1 cellular context compared by ENCODE assay signal in genomic region chr12:62466596-62467411, GRCh38.
A peak's percentile ranks its signal among the peaks of the same experiment; 100 is the strongest.
TF ChIP-seq lines count a peak whose summit lies in the region.

Gene MON2, plus strand, starts transcription at chr12:62466826. Its CDS starts 382 bp downstream, at chr12:62467208.

TF ChIP-seq in WTC11, 78 proteins besides CTCF, POLR2A, EP300 and RAD21 (continued from another document):
- TF ChIP-seq ZNF532 (CRISPR knock-in tag; IDR thresholded peaks at IDR 0.05; ENCODE audit: borderline replicate concordance) (no peak), ATF3 (CRISPR knock-in tag; conservative IDR thresholded peaks at IDR 0.05) (no peak), ZBTB43 (CRISPR knock-in tag; IDR thresholded peaks at IDR 0.05) (no peak), TEAD4 (CRISPR knock-in tag; IDR thresholded peaks at IDR 0.05) (no peak), FOXK1 (CRISPR knock-in tag; IDR thresholded peaks at IDR 0.05) (peak; percentile 51; the same call in 1 of the 2 replicates), PRRX2 (CRISPR knock-in tag; IDR thresholded peaks at IDR 0.05) (no peak), ZNF423 (CRISPR knock-in tag; IDR thresholded peaks at IDR 0.05) (no peak), AR (CRISPR knock-in tag; IDR thresholded peaks at IDR 0.05) (no peak), HMGA2 (CRISPR knock-in tag; IDR thresholded peaks at IDR 0.05) (no peak), TCF7 (CRISPR knock-in tag; IDR thresholded peaks at IDR 0.05; ENCODE audit: low read depth) (no peak), NFYB (CRISPR knock-in tag; conservative IDR thresholded peaks at IDR 0.05; ENCODE audit: low read depth) (no peak), JUN (CRISPR knock-in tag; IDR thresholded peaks at IDR 0.05) (no peak), RORB (CRISPR knock-in tag; IDR thresholded peaks at IDR 0.05) (no peak), SOX15 (CRISPR knock-in tag; IDR thresholded peaks at IDR 0.05) (no peak), ZNF121 (CRISPR knock-in tag; IDR thresholded peaks at IDR 0.05) (no peak), SMAD3 (CRISPR knock-in tag; IDR thresholded peaks at IDR 0.05; ENCODE audit: borderline replicate concordance) (no peak), USF1 (CRISPR knock-in tag; IDR thresholded peaks at IDR 0.05) (peak; percentile 39; the same call in 1 of the 2 replicates), ZBTB21 (CRISPR knock-in tag; IDR thresholded peaks at IDR 0.05; ENCODE audit: borderline replicate concordance) (no peak), ZNF512 (CRISPR knock-in tag; IDR thresholded peaks at IDR 0.05; ENCODE audit: borderline replicate concordance) (no peak), KAT7 (CRISPR knock-in tag; IDR thresholded peaks at IDR 0.05; ENCODE audit: borderline replicate concordance) (0 out of 2 replicates have a peak, but pooled peaks have one; percentile 51), FOXP4 (CRISPR knock-in tag; IDR thresholded peaks at IDR 0.05) (peak; percentile 41; the same call in 1 of the 2 replicates), ZNF232 (CRISPR knock-in tag; IDR thresholded peaks at IDR 0.05) (0 out of 2 replicates have a peak, but pooled peaks have one; percentile 44)
- TF ChIP-seq, protein P1, sequence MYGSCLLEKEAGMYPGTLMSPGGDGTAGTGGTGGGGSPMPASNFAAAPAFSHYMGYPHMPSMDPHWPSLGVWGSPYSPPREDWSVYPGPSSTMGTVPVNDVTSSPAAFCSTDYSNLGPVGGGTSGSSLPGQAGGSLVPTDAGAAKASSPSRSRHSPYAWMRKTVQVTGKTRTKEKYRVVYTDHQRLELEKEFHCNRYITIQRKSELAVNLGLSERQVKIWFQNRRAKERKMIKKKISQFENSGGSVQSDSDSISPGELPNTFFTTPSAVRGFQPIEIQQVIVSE (CRISPR knock-in tag; IDR thresholded peaks at IDR 0.05; ENCODE audit: borderline replicate concordance), result no peak
- TF ChIP-seq, protein P2, sequence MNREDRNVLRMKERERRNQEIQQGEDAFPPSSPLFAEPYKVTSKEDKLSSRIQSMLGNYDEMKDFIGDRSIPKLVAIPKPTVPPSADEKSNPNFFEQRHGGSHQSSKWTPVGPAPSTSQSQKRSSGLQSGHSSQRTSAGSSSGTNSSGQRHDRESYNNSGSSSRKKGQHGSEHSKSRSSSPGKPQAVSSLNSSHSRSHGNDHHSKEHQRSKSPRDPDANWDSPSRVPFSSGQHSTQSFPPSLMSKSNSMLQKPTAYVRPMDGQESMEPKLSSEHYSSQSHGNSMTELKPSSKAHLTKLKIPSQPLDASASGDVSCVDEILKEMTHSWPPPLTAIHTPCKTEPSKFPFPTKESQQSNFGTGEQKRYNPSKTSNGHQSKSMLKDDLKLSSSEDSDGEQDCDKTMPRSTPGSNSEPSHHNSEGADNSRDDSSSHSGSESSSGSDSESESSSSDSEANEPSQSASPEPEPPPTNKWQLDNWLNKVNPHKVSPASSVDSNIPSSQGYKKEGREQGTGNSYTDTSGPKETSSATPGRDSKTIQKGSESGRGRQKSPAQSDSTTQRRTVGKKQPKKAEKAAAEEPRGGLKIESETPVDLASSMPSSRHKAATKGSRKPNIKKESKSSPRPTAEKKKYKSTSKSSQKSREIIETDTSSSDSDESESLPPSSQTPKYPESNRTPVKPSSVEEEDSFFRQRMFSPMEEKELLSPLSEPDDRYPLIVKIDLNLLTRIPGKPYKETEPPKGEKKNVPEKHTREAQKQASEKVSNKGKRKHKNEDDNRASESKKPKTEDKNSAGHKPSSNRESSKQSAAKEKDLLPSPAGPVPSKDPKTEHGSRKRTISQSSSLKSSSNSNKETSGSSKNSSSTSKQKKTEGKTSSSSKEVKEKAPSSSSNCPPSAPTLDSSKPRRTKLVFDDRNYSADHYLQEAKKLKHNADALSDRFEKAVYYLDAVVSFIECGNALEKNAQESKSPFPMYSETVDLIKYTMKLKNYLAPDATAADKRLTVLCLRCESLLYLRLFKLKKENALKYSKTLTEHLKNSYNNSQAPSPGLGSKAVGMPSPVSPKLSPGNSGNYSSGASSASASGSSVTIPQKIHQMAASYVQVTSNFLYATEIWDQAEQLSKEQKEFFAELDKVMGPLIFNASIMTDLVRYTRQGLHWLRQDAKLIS (CRISPR knock-in tag; IDR thresholded peaks at IDR 0.05; ENCODE audit: borderline replicate concordance), result no peak
- TF ChIP-seq, protein P3, sequence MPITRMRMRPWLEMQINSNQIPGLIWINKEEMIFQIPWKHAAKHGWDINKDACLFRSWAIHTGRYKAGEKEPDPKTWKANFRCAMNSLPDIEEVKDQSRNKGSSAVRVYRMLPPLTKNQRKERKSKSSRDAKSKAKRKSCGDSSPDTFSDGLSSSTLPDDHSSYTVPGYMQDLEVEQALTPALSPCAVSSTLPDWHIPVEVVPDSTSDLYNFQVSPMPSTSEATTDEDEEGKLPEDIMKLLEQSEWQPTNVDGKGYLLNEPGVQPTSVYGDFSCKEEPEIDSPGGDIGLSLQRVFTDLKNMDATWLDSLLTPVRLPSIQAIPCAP (CRISPR knock-in tag; IDR thresholded peaks at IDR 0.05), result no peak
- TF ChIP-seq, protein P4, sequence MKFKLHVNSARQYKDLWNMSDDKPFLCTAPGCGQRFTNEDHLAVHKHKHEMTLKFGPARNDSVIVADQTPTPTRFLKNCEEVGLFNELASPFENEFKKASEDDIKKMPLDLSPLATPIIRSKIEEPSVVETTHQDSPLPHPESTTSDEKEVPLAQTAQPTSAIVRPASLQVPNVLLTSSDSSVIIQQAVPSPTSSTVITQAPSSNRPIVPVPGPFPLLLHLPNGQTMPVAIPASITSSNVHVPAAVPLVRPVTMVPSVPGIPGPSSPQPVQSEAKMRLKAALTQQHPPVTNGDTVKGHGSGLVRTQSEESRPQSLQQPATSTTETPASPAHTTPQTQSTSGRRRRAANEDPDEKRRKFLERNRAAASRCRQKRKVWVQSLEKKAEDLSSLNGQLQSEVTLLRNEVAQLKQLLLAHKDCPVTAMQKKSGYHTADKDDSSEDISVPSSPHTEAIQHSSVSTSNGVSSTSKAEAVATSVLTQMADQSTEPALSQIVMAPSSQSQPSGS (CRISPR knock-in tag; IDR thresholded peaks at IDR 0.05; ENCODE audit: borderline replicate concordance, low read depth), result no peak
- TF ChIP-seq, protein P5, sequence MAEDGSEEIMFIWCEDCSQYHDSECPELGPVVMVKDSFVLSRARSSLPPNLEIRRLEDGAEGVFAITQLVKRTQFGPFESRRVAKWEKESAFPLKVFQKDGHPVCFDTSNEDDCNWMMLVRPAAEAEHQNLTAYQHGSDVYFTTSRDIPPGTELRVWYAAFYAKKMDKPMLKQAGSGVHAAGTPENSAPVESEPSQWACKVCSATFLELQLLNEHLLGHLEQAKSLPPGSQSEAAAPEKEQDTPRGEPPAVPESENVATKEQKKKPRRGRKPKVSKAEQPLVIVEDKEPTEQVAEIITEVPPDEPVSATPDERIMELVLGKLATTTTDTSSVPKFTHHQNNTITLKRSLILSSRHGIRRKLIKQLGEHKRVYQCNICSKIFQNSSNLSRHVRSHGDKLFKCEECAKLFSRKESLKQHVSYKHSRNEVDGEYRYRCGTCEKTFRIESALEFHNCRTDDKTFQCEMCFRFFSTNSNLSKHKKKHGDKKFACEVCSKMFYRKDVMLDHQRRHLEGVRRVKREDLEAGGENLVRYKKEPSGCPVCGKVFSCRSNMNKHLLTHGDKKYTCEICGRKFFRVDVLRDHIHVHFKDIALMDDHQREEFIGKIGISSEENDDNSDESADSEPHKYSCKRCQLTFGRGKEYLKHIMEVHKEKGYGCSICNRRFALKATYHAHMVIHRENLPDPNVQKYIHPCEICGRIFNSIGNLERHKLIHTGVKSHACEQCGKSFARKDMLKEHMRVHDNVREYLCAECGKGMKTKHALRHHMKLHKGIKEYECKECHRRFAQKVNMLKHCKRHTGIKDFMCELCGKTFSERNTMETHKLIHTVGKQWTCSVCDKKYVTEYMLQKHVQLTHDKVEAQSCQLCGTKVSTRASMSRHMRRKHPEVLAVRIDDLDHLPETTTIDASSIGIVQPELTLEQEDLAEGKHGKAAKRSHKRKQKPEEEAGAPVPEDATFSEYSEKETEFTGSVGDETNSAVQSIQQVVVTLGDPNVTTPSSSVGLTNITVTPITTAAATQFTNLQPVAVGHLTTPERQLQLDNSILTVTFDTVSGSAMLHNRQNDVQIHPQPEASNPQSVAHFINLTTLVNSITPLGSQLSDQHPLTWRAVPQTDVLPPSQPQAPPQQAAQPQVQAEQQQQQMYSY (CRISPR knock-in tag; IDR thresholded peaks at IDR 0.05), result no peak
